Comparison of ENCODE assay signal across 28 cellular contexts in genomic region chr1:30197959-30198760, GRCh38.
"Had no signal": no experiment of that assay in that cellular context is flagged by ENCODE, and none has a peak within 500 bp of the region (broad histone marks: within the 10 kb centered on the region; RNA-seq: fewer than 3 reads in every experiment).

No MANE protein-coding gene starts in this region.

- H3K4me3 ChIP-seq: adrenal gland, SJSA1 had no signal

- DNase-seq: activated B cell treated with CpG ODN at 0.5 μM for 24 hours; activated CD4-positive, alpha-beta memory T cell treated with anti-CD3 and anti-CD28 coated beads, Interleukin-2, amount 10 ng/mL, durations not matched to agents 7 days and 5 days; activated CD4-positive, alpha-beta T cell treated with anti-CD3 and anti-CD28 coated beads, Interleukin-2, amount 10 ng/mL, durations not matched to agents 7 days and 5 days; activated gamma-delta T cell treated with Interleukin-2 at 50 U/mL for 16 hours; activated naive CD4-positive, alpha-beta T cell treated with anti-CD3 and anti-CD28 coated beads, Interleukin-2, amount 10 ng/mL, durations not matched to agents 7 days and 5 days; activated naive CD8-positive, alpha-beta T cell treated with anti-CD3 and anti-CD28 coated beads for 36 hours; activated T-cell treated with anti-CD3 and anti-CD28 coated beads for 4 hours; activated T-cell treated with anti-CD3 and anti-CD28 coated beads, Interleukin-2, amount 50 U/mL, for 48 hours; adrenal gland; anterior cingulate cortex; cerebellar nuclear complex; KBM-7; NCI-H1048; NCI-H146; NCI-H187 treated with DMSO at 0.1 percent for 48 hours; NCI-H2081 treated with DMSO at 0.1 percent for 48 hours; NCI-H2227 treated with DMSO at 0.1 percent for 48 hours; NCI-H446 treated with DMSO at 0.1 percent for 48 hours; NCI-H526; NCI-H774; RPMI8226; SW 1271; T1000 had no signal

- H3K27me3 Mint-ChIP-seq: activated CD4-positive, alpha-beta T cell treated with anti-CD3 and anti-CD28 coated beads, Interleukin-2, amount 10 ng/mL, durations not matched to agents 7 days and 5 days had no signal

- H3K36me3 Mint-ChIP-seq: activated naive CD4-positive, alpha-beta T cell treated with anti-CD3 and anti-CD28 coated beads, Interleukin-2, amount 10 ng/mL, durations not matched to agents 7 days and 5 days; activated naive CD8-positive, alpha-beta T cell treated with anti-CD3 and anti-CD28 coated beads for 36 hours had no signal

- H3K9me3 ChIP-seq: adrenal gland, SJSA1 had no signal

- ATAC-seq: Panc1, Right ventricle myocardium inferior, SK-N-SH treated with all-trans-retinoic acid at 6 μM for 48 hours had no signal

- H3K4me1 ChIP-seq: adrenal gland, SJSA1 had no signal

- H3K4me1 Mint-ChIP-seq: activated B cell treated with CpG ODN at 0.5 μM for 24 hours; activated naive CD4-positive, alpha-beta T cell treated with anti-CD3 and anti-CD28 coated beads, Interleukin-2, amount 10 ng/mL, durations not matched to agents 7 days and 5 days; activated naive CD8-positive, alpha-beta T cell treated with anti-CD3 and anti-CD28 coated beads for 36 hours had no signal

- H3K9me3 Mint-ChIP-seq: activated naive CD4-positive, alpha-beta T cell treated with anti-CD3 and anti-CD28 coated beads, Interleukin-2, amount 10 ng/mL, durations not matched to agents 7 days and 5 days; activated naive CD8-positive, alpha-beta T cell treated with anti-CD3 and anti-CD28 coated beads for 36 hours; activated T-helper 2 cell treated with anti-CD3 and anti-CD28 coated beads, Interferon-gamma antibody, Interleukin-2, Interleukin-4, amounts not matched to agents 10 μg/mL and 5 μg/mL and 100 μg/mL, durations not matched to agents 14 hours and 24 hours and 36 hours had no signal

- H3K27me3 ChIP-seq: adrenal gland, SJSA1 had no signal

- H3K36me3 ChIP-seq: adrenal gland, SJSA1 had no signal

- H3K4me3 Mint-ChIP-seq: activated B cell treated with CpG ODN at 0.5 μM for 24 hours; activated CD4-positive, alpha-beta memory T cell treated with anti-CD3 and anti-CD28 coated beads, Interleukin-2, amount 10 ng/mL, durations not matched to agents 7 days and 5 days; activated CD4-positive, alpha-beta T cell treated with anti-CD3 and anti-CD28 coated beads, Interleukin-2, amount 10 ng/mL, durations not matched to agents 7 days and 5 days; activated naive CD4-positive, alpha-beta T cell treated with anti-CD3 and anti-CD28 coated beads, Interleukin-2, amount 10 ng/mL, durations not matched to agents 7 days and 5 days; activated naive CD8-positive, alpha-beta T cell treated with anti-CD3 and anti-CD28 coated beads for 36 hours had no signal

- H3K27ac ChIP-seq: adrenal gland, SJSA1 had no signal

- H3K27ac Mint-ChIP-seq: activated B cell treated with CpG ODN at 0.5 μM for 24 hours; activated CD4-positive, alpha-beta memory T cell treated with anti-CD3 and anti-CD28 coated beads, Interleukin-2, amount 10 ng/mL, durations not matched to agents 7 days and 5 days; activated naive CD4-positive, alpha-beta T cell treated with anti-CD3 and anti-CD28 coated beads, Interleukin-2, amount 10 ng/mL, durations not matched to agents 7 days and 5 days; activated naive CD8-positive, alpha-beta T cell treated with anti-CD3 and anti-CD28 coated beads for 36 hours; activated T-helper 2 cell treated with anti-CD3 and anti-CD28 coated beads, Interferon-gamma antibody, Interleukin-2, Interleukin-4, amounts not matched to agents 10 μg/mL and 5 μg/mL and 100 μg/mL, durations not matched to agents 14 hours and 24 hours and 36 hours had no signal
